1 cellular context compared by ENCODE assay signal in the genomic region with DNA sequence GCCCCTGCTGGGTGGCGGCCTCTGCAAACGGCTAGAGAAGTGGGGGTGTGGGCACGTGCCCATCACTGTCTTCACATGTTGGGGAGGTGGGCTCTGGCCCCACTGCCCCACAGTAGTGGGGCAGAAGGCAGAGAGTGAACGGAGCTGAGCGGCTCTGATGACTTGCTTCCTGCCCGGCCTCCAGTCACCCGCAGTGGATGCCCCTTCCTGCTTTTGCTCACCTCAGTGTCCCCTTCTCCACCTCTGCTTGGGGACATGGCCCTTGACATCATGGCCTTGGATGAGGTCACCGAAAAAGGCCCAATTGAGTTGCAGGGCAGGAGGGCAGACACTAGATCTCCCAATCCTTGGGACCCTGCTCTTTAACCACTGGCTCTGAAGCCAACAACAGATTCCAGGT.
TF ChIP-seq lines count a peak whose summit lies in the region.

No MANE protein-coding gene starts in this region.

TF ChIP-seq in SK-N-SH, 30 proteins besides CTCF, POLR2A, EP300 and RAD21:
- TF ChIP-seq, protein P1, sequence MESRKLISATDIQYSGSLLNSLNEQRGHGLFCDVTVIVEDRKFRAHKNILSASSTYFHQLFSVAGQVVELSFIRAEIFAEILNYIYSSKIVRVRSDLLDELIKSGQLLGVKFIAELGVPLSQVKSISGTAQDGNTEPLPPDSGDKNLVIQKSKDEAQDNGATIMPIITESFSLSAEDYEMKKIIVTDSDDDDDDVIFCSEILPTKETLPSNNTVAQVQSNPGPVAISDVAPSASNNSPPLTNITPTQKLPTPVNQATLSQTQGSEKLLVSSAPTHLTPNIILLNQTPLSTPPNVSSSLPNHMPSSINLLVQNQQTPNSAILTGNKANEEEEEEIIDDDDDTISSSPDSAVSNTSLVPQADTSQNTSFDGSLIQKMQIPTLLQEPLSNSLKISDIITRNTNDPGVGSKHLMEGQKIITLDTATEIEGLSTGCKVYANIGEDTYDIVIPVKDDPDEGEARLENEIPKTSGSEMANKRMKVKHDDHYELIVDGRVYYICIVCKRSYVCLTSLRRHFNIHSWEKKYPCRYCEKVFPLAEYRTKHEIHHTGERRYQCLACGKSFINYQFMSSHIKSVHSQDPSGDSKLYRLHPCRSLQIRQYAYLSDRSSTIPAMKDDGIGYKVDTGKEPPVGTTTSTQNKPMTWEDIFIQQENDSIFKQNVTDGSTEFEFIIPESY (IDR thresholded peaks at IDR 0.05; ENCODE audit: borderline replicate concordance, low read depth), result no peak
- TF ChIP-seq FOXM1 (IDR thresholded peaks at IDR 0.05; ENCODE audit: low read depth) (no peak), RCOR1 (IDR thresholded peaks at IDR 0.05; ENCODE audit: low read length) (no peak), MEF2A (IDR thresholded peaks at IDR 0.05; ENCODE audit: borderline replicate concordance, low read depth) (no peak)
- TF ChIP-seq, protein P2, sequence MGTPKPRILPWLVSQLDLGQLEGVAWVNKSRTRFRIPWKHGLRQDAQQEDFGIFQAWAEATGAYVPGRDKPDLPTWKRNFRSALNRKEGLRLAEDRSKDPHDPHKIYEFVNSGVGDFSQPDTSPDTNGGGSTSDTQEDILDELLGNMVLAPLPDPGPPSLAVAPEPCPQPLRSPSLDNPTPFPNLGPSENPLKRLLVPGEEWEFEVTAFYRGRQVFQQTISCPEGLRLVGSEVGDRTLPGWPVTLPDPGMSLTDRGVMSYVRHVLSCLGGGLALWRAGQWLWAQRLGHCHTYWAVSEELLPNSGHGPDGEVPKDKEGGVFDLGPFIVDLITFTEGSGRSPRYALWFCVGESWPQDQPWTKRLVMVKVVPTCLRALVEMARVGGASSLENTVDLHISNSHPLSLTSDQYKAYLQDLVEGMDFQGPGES (IDR thresholded peaks at IDR 0.05; ENCODE audit: low read depth, low read length), result no peak
